9 cellular contexts compared by ENCODE assay signal in genomic region chr3:39105687-39106063, GRCh38.
A peak's percentile ranks its signal among the peaks of the same experiment; 100 is the strongest.
DNase-seq lines count a peak whose midpoint lies in the region; ATAC-seq and TF ChIP-seq lines count a peak whose summit lies in the region.
"Had no signal": no experiment of that assay in that cellular context is flagged by ENCODE, and none has a peak within 500 bp of the region (broad histone marks: within the 10 kb centered on the region; RNA-seq: fewer than 3 reads in every experiment).

No MANE protein-coding gene starts in this region.

- DNase-seq in T-helper 1 cell (no peak), RWPE1 (ENCODE audit: low spot score) (no peak), fibroblast of pulmonary artery (ENCODE audit: low read depth) (no peak), NCI-H524 (lab: John Stamatoyannopoulos, UW) (no peak)
- peak; percentile 14 for DNase-seq in stimulated activated CD8-positive, alpha-beta memory T cell treated with anti-CD3 and anti-CD28 coated beads, Interleukin-4, amount 100 ng/mL, for 48 hours
- no peak for DNase-seq in activated CD4-positive, CD25-positive, alpha-beta regulatory T cell (lab: John Stamatoyannopoulos, UW)
- DNase-seq: NCI-H226 had no signal

- POLR2A ChIA-PET in RWPE1 (lab: Yijun Ruan, JAX; ENCODE audit: low non-redundant PET) = no interaction called here

- peak overlapping the region; percentile 84 for H3K4me3 Mint-ChIP-seq in T-helper 1 cell treated with Interleukin-12 subunit alpha and Interleukin-12 subunit beta and Interleukin-4 antibody, amounts not matched to agents 30 μg/mL and 1 μg/mL, for 36 hours

- CTCF ChIA-PET in RWPE1 (lab: Yijun Ruan, JAX) = interaction anchor here (0.9 kb wide), 1 partner anchor 84 kb away, joined by 3 read pairs; no protein-coding TSS in a partner anchor

- peaks cover 54% of the 10 kb centered on the region for H3K4me1 Mint-ChIP-seq in T-helper 1 cell treated with Interleukin-12 subunit alpha and Interleukin-12 subunit beta and Interleukin-4 antibody, amounts not matched to agents 30 μg/mL and 1 μg/mL, for 36 hours (ENCODE audit: low read depth)

- H3K9me3 Mint-ChIP-seq in T-helper 1 cell treated with Interleukin-12 subunit alpha and Interleukin-12 subunit beta and Interleukin-4 antibody, amounts not matched to agents 30 μg/mL and 1 μg/mL, for 36 hours = no peaks in the 10 kb centered on the region

- H3K27ac ChIP-seq in RWPE1 = peak overlapping the region; percentile 43; the same call in 1 of the 2 replicates

- peak overlapping the region; percentile 90 for H3K4me3 ChIP-seq in fibroblast of pulmonary artery (replicated peaks; ENCODE audit: low read depth, low read length)

- H3K36me3 Mint-ChIP-seq in T-helper 1 cell treated with Interleukin-12 subunit alpha and Interleukin-12 subunit beta and Interleukin-4 antibody, amounts not matched to agents 30 μg/mL and 1 μg/mL, for 36 hours (ENCODE audit: low read depth) = peaks cover 8% of the 10 kb centered on the region

- TF ChIP-seq CTCF in RWPE1 (conservative IDR thresholded peaks at IDR 0.05; ENCODE audit: low read depth) = no peak
- no peak for TF ChIP-seq CTCF in fibroblast of pulmonary artery (IDR thresholded peaks at IDR 0.05; ENCODE audit: low read length, missing control alignments)

- no peak for ATAC-seq in GM21390 (IDR thresholded peaks at IDR 0.05; ENCODE audit: unreplicated experiment)

- H3K27ac Mint-ChIP-seq in T-helper 1 cell treated with Interleukin-12 subunit alpha and Interleukin-12 subunit beta and Interleukin-4 antibody, amounts not matched to agents 30 μg/mL and 1 μg/mL, for 36 hours = no peak overlapping the region

- H3K27me3 Mint-ChIP-seq in T-helper 1 cell treated with Interleukin-12 subunit alpha and Interleukin-12 subunit beta and Interleukin-4 antibody, amounts not matched to agents 30 μg/mL and 1 μg/mL, for 36 hours (ENCODE audit: low read depth) = peaks cover 9% of the 10 kb centered on the region
